ENCODE assay signal across 2 cellular contexts in the genomic region with DNA sequence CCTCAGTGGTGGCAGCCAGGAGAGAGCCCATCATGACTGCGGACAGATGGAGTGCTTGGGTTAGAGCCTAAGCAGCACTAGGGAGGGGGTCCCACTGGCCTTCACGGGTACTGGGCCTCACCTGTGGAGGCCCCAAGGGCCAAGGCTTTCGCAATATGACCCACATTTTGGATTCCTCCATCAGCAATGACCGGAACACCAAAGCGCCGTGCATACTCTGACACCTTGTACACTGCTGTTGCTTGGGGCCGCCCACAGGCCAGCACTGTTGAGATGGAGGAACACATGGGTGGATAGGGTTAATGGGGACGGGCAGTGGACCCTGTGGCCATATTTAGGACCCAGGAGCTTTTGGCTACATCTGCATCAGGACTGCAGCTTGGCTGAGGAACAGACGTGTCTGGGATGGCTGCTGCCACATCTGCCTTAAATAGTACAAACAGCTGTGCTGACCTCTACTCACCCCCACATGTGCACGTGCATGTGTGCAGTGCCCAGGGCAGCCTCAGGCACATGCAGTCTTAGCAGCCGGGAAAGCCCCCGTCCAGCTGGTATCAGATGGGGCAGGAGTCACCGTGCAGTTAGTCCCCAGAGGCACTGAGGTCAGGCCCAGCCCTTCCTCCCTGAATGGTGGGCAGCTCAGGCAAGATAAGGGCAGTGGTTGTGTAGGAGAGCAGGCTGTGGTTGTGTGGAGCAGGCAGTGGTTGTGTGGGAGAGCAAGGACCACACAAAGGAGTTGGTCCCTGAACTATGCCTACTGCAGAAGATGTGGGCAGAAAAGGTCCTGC.
TF ChIP-seq lines count a peak whose summit lies in the region.

No MANE protein-coding gene starts in this region.

TF ChIP-seq in SK-N-SH, 30 proteins besides CTCF, POLR2A, EP300 and RAD21 (continued from another document):
- TF ChIP-seq EZH2phosphoT487 (IDR thresholded peaks at IDR 0.05; ENCODE audit: borderline replicate concordance, low read depth): no peak
TF ChIP-seq in SK-N-SH: peak in this region for 1.

TF ChIP-seq in SK-N-SH treated with all-trans-retinoic acid at 6 μM for 48 hours, 23 proteins besides CTCF, POLR2A, EP300 and RAD21 (continued from another document):
- TF ChIP-seq TOX (CRISPR knock-in tag; IDR thresholded peaks at IDR 0.05; ENCODE audit: borderline replicate concordance) (no peak), SNAI2 (CRISPR knock-in tag; IDR thresholded peaks at IDR 0.05) (no peak)
- TF ChIP-seq, protein P1, sequence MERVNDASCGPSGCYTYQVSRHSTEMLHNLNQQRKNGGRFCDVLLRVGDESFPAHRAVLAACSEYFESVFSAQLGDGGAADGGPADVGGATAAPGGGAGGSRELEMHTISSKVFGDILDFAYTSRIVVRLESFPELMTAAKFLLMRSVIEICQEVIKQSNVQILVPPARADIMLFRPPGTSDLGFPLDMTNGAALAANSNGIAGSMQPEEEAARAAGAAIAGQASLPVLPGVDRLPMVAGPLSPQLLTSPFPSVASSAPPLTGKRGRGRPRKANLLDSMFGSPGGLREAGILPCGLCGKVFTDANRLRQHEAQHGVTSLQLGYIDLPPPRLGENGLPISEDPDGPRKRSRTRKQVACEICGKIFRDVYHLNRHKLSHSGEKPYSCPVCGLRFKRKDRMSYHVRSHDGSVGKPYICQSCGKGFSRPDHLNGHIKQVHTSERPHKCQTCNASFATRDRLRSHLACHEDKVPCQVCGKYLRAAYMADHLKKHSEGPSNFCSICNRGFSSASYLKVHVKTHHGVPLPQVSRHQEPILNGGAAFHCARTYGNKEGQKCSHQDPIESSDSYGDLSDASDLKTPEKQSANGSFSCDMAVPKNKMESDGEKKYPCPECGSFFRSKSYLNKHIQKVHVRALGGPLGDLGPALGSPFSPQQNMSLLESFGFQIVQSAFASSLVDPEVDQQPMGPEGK (CRISPR knock-in tag; IDR thresholded peaks at IDR 0.05; ENCODE audit: borderline replicate concordance): no peak
- TF ChIP-seq, protein P2, sequence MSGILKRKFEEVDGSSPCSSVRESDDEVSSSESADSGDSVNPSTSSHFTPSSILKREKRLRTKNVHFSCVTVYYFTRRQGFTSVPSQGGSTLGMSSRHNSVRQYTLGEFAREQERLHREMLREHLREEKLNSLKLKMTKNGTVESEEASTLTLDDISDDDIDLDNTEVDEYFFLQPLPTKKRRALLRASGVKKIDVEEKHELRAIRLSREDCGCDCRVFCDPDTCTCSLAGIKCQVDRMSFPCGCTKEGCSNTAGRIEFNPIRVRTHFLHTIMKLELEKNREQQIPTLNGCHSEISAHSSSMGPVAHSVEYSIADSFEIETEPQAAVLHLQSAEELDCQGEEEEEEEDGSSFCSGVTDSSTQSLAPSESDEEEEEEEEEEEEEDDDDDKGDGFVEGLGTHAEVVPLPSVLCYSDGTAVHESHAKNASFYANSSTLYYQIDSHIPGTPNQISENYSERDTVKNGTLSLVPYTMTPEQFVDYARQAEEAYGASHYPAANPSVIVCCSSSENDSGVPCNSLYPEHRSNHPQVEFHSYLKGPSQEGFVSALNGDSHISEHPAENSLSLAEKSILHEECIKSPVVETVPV (CRISPR knock-in tag; IDR thresholded peaks at IDR 0.05): no peak
- TF ChIP-seq, protein P3, sequence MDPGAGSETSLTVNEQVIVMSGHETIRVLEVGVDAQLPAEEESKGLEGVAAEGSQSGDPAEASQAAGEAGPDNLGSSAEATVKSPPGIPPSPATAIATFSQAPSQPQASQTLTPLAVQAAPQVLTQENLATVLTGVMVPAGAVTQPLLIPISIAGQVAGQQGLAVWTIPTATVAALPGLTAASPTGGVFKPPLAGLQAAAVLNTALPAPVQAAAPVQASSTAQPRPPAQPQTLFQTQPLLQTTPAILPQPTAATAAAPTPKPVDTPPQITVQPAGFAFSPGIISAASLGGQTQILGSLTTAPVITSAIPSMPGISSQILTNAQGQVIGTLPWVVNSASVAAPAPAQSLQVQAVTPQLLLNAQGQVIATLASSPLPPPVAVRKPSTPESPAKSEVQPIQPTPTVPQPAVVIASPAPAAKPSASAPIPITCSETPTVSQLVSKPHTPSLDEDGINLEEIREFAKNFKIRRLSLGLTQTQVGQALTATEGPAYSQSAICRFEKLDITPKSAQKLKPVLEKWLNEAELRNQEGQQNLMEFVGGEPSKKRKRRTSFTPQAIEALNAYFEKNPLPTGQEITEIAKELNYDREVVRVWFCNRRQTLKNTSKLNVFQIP (CRISPR knock-in tag; IDR thresholded peaks at IDR 0.05; ENCODE audit: borderline replicate concordance, low read depth): no peak
TF ChIP-seq in SK-N-SH treated with all-trans-retinoic acid at 6 μM for 48 hours: peak in this region for 0.
